ENCODE assay signal across 13 cellular contexts in the genomic region with DNA sequence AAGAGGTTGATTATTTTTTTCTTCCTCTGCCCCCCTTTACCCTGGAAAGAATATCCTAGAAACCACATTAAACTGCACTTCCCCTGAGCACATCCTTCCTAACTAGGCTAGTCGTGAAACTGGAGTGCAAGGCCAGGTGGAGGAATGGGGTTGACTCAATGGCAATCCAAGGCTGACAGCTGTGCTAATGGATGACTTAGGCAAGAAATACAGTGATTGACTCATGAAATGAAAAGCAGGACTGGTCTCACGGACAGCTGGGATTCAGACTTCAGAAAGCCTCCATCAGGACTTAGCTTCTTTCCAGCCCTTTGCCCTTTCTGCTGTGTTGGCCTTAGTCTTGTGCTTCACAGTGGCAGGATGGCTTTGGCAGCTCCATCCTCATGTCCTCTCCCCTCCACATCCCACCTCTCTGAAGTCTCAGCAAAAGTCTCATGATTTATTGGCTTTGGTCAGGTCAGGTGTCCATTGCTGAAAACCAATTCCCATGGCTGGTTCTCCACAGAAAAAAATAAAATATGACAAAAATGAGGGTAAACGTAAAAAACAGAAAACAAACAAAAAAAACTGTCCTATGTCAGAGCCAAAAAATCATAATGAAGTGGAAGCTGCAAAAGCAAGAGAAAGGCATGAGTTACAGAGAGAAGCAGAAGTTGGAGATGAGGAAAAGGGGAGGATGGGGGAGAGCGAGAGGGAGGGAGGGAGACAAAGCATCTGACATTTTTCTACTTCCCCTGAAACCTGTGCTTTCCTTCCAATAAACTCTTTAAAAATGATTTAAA. TPM values are rescaled to one million over a fixed set of nuclear protein-coding genes. Genes with fewer than 3 reads are reported as not detected.
DNase-seq lines count a peak whose midpoint lies in the region; ATAC-seq, FAIRE-seq and TF ChIP-seq lines count a peak whose summit lies in the region.
"Had no signal": no experiment of that assay in that cellular context is flagged by ENCODE, and none has a peak within 500 bp of the region (broad histone marks: within the 10 kb centered on the region; RNA-seq: fewer than 3 reads in every experiment).

No MANE protein-coding gene starts in this region.

- peak overlapping the region; percentile 63 to 78 for H3K27ac ChIP-seq in A549
- H3K27ac ChIP-seq in lower lobe of right lung: peak overlapping the region; percentile 66

- peaks cover 32% of the 10 kb centered on the region for H3K4me1 Mint-ChIP-seq in progenitor cell of endocrine pancreas (ENCODE audit: low read depth)
- H3K4me1 Mint-ChIP-seq: central memory CD8-positive, alpha-beta T cell had no signal

- H3K4me3 Mint-ChIP-seq in progenitor cell of endocrine pancreas (ENCODE audit: low read depth): no peak overlapping the region
- H3K4me3 Mint-ChIP-seq: central memory CD8-positive, alpha-beta T cell; naive thymus-derived CD4-positive, alpha-beta T cell; T-helper 1 cell treated with Interleukin-12 subunit alpha and Interleukin-12 subunit beta and Interleukin-4 antibody, amounts not matched to agents 30 μg/mL and 1 μg/mL, for 36 hours had no signal

- intact Hi-C loops in lower lobe of right lung (cut with DNase I): no loop called here

- no peaks in the 10 kb centered on the region for H3K9me3 Mint-ChIP-seq in progenitor cell of endocrine pancreas (ENCODE audit: low read depth)
- H3K9me3 Mint-ChIP-seq: central memory CD8-positive, alpha-beta T cell; T-helper 1 cell treated with Interleukin-12 subunit alpha and Interleukin-12 subunit beta and Interleukin-4 antibody, amounts not matched to agents 30 μg/mL and 1 μg/mL, for 36 hours had no signal

- ATAC-seq in A549 (no peak), HG02885 (IDR thresholded peaks at IDR 0.05; ENCODE audit: poor library complexity, unreplicated experiment) (peak; percentile 16), lower lobe of right lung (no peak), GM18520 (IDR thresholded peaks at IDR 0.05; ENCODE audit: unreplicated experiment) (no peak)
- ATAC-seq: naive thymus-derived CD4-positive, alpha-beta T cell had no signal

- no peaks in the 10 kb centered on the region for H3K9me3 ChIP-seq in A549
- no peaks in the 10 kb centered on the region for H3K9me3 ChIP-seq in lower lobe of right lung

- H3K4me1 ChIP-seq in A549 (peaks cover 32% of the 10 kb centered on the region), lower lobe of right lung (peaks cover 50% of the 10 kb centered on the region)

- CTCF ChIA-PET in A549 (lab: Yijun Ruan, JAX): no interaction called here

- DNase-seq in A549 (ENCODE audit: low read depth in 1 of 2, low spot score in 1 of 2) (no peak), RCC 7860 (ENCODE audit: low spot score) (peak; percentile 26), lower lobe of right lung (no peak), progenitor cell of endocrine pancreas (ENCODE audit: low spot score, unreplicated experiment) (no peak), NCI-H2171 treated with DMSO at 0.1 percent for 48 hours (lab: John Stamatoyannopoulos, UW) (no peak), nucleus accumbens (lab: John Stamatoyannopoulos, UW) (no peak)
- DNase-seq: DMS79 treated with DMSO at 0.1 percent for 48 hours; naive thymus-derived CD4-positive, alpha-beta T cell; NCI-H2081 treated with DMSO at 0.1 percent for 48 hours had no signal

- FAIRE-seq in A549 (lab: Jason Lieb, UNC) (no peak), RCC 7860 (lab: Jason Lieb, UNC) (no peak)

- H3K36me3 Mint-ChIP-seq in progenitor cell of endocrine pancreas (ENCODE audit: insufficient read depth): peaks cover 2% of the 10 kb centered on the region

- H3K36me3 ChIP-seq in lower lobe of right lung: no peaks in the 10 kb centered on the region

- no peak for TF ChIP-seq POLR2A in A549 (IDR thresholded peaks at IDR 0.05; ENCODE audit: low read length)

- WGBS in A549 (ENCODE audit: missing lambda C conversion rate): 82% methylated on average over 4 of the region's 4 CpGs

- H3K27me3 Mint-ChIP-seq in progenitor cell of endocrine pancreas: no peaks in the 10 kb centered on the region

- H3K4me3 ChIP-seq in A549 (no peak overlapping the region), lower lobe of right lung (no peak overlapping the region)

- no peak for TF ChIP-seq EP300 in A549 (IDR thresholded peaks at IDR 0.05)

- TF ChIP-seq RAD21 in A549 (conservative IDR thresholded peaks at IDR 0.05 in 1 of 2, IDR thresholded peaks at IDR 0.05 in 1 of 2): no peak

- H3K27ac Mint-ChIP-seq in progenitor cell of endocrine pancreas: no peak overlapping the region
- H3K27ac Mint-ChIP-seq: naive thymus-derived CD4-positive, alpha-beta T cell; T-helper 1 cell treated with Interleukin-12 subunit alpha and Interleukin-12 subunit beta and Interleukin-4 antibody, amounts not matched to agents 30 μg/mL and 1 μg/mL, for 36 hours had no signal

- POLR2A ChIA-PET in A549 (lab: Yijun Ruan, JAX): no interaction called here

- H3K27me3 ChIP-seq in lower lobe of right lung (ENCODE audit: low read depth): no peaks in the 10 kb centered on the region

- TF ChIP-seq CTCF in A549 (IDR thresholded peaks at IDR 0.05): no peak
- no peak for TF ChIP-seq CTCF in lower lobe of right lung (IDR thresholded peaks at IDR 0.05)
- no peak for TF ChIP-seq CTCF in progenitor cell of endocrine pancreas (IDR thresholded peaks at IDR 0.05; ENCODE audit: unreplicated experiment)

- H3K4me2 ChIP-seq in A549: peak overlapping the region; percentile 61

TF ChIP-seq in A549, 52 proteins besides CTCF, POLR2A, EP300 and RAD21:
- TF ChIP-seq RNF2 (IDR thresholded peaks at IDR 0.05; ENCODE audit: borderline replicate concordance, low read depth) (no peak), RFX5 (IDR thresholded peaks at IDR 0.05) (no peak), PBX3 (IDR thresholded peaks at IDR 0.05) (no peak), REST (IDR thresholded peaks at IDR 0.05) (no peak), JUN (IDR thresholded peaks at IDR 0.05) (no peak), PHF8 (IDR thresholded peaks at IDR 0.05; ENCODE audit: borderline replicate concordance, low read depth) (no peak), MAFK (IDR thresholded peaks at IDR 0.05; ENCODE audit: partially characterized antibody) (no peak), RARB (CRISPR knock-in tag; IDR thresholded peaks at IDR 0.05) (no peak), ZFP36 (IDR thresholded peaks at IDR 0.05; ENCODE audit: borderline replicate concordance, partially characterized antibody) (no peak), EHF (CRISPR knock-in tag; IDR thresholded peaks at IDR 0.05) (no peak), TP53 (CRISPR knock-in tag; IDR thresholded peaks at IDR 0.05) (no peak), MAZ (IDR thresholded peaks at IDR 0.05; ENCODE audit: borderline replicate concordance, low read depth, low read length) (no peak), CBX8 (IDR thresholded peaks at IDR 0.05) (no peak)
- TF ChIP-seq, protein P1, sequence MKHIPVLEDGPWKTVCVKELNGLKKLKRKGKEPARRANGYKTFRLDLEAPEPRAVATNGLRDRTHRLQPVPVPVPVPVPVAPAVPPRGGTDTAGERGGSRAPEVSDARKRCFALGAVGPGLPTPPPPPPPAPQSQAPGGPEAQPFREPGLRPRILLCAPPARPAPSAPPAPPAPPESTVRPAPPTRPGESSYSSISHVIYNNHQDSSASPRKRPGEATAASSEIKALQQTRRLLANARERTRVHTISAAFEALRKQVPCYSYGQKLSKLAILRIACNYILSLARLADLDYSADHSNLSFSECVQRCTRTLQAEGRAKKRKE (CRISPR knock-in tag; IDR thresholded peaks at IDR 0.05; ENCODE audit: low read depth): no peak

RNA-seq across cellular contexts. Expression of gene INSIG2, which starts 33.9 kb away (rescaled TPM):
- polyA plus RNA-seq in A549 (2011; rRNA removed): 23.4 and 25.2 TPM in 2 replicates
- polyA plus RNA-seq in A549 (2012; cell fraction: cytosol; rRNA removed): 6.1 and 6.3 TPM in 2 replicates
- polyA plus RNA-seq in A549 (2012; cell fraction: nucleus; rRNA removed): 2.1 and 5.0 TPM in 2 replicates
- polyA plus RNA-seq in A549 (2017; fragmentation: RNase III; extraction: RNeasy Plus Mini Kit Qiagen cat#74134 plus additional on column Dnase treatment): 10.2 to 13.8 TPM (median 12.1 TPM) in 3 replicates
- polyA minus RNA-seq in A549 (2011; rRNA and poly(A)+ RNA removed): 6.6 and 6.7 TPM in 2 replicates
- 25.6 TPM for total RNA-seq in lower lobe of right lung
- total RNA-seq in progenitor cell of endocrine pancreas: 34.3 and 35.3 TPM in 2 replicates
